ENCODE assay signal across 11 cellular contexts in genomic region chr11:102746746-102747578, GRCh38. TPM values are rescaled to one million over a fixed set of nuclear protein-coding genes. Genes with fewer than 3 reads are reported as not detected.
DNase-seq lines count a peak whose midpoint lies in the region; TF ChIP-seq lines count a peak whose summit lies in the region.
"Not testable (repeated sequence)": the region's sequence is repeated elsewhere in the genome, so short reads cannot be mapped to it uniquely, and the experiment has no call there.
"Had no signal": no experiment of that assay in that cellular context is flagged by ENCODE, and none has a peak within 500 bp of the region (broad histone marks: within the 10 kb centered on the region; RNA-seq: fewer than 3 reads in every experiment).

No MANE protein-coding gene starts in this region.

- H3K4me3 ChIP-seq in H7 (ENCODE audit: insufficient read depth, low read depth, low read length) = peak overlapping the region; percentile 47
- H3K4me3 ChIP-seq in SJCRH30 = peak overlapping the region; percentile 59
- H3K4me3 ChIP-seq in colonic mucosa = peak overlapping the region; percentile 22
- peak overlapping the region; percentile 10 for H3K4me3 ChIP-seq in cardiac muscle cell

- peak overlapping the region; percentile 66 for H3K4me3 Mint-ChIP-seq in nephron progenitor cell

- H3K4me1 Mint-ChIP-seq in nephron progenitor cell = not testable (repeated sequence)

- H3K36me3 Mint-ChIP-seq in nephron progenitor cell (ENCODE audit: low read depth) = peaks cover 18% of the 10 kb centered on the region

- TF ChIP-seq CTCF in colonic mucosa (IDR thresholded peaks at IDR 0.05); cardiac muscle cell (IDR thresholded peaks at IDR 0.05; ENCODE audit: low read depth, low read length); nephron progenitor cell (IDR thresholded peaks at IDR 0.05): not testable (repeated sequence)

- not testable (repeated sequence) for H3K27me3 Mint-ChIP-seq in nephron progenitor cell (ENCODE audit: low read depth, poor library complexity)

- H3K36me3 ChIP-seq in H7 (replicated peaks; ENCODE audit: control insufficient read depth, insufficient read depth, low read length); SJCRH30; colonic mucosa; cardiac muscle cell: not testable (repeated sequence)

- H3K9ac ChIP-seq in colonic mucosa (ENCODE audit: low read depth in 2 of 2, low read length in 2 of 2) = not testable (repeated sequence)

- intact Hi-C loops in colonic mucosa (cut with DNase I) = not testable (repeated sequence)

- H3K9me3 ChIP-seq in SJCRH30 (replicated peaks); colonic mucosa; cardiac muscle cell (ENCODE audit: low read depth): not testable (repeated sequence)

- not testable (repeated sequence) for H3K4me1 ChIP-seq in SJCRH30; colonic mucosa; cardiac muscle cell (ENCODE audit: low read depth)

- not testable (repeated sequence) for H3K27me3 ChIP-seq in H7 (ENCODE audit: control insufficient read depth, insufficient read depth, low read length); SJCRH30; colonic mucosa; cardiac muscle cell

- DNase-seq in COLO668 (lab: John Stamatoyannopoulos, UW; ENCODE audit: unreplicated experiment) = peak; percentile 20
- DNase-seq in H7; colonic mucosa; cardiac muscle cell (ENCODE audit: low read depth in 1 of 2, low spot score in 1 of 2); nephron progenitor cell: not testable (repeated sequence)
- peak; percentile 17 to 55 (median 27) for DNase-seq in NCI-H1417 (lab: John Stamatoyannopoulos, UW)
- peak; percentile 58 to 63 for DNase-seq in NCI-H526 (lab: John Stamatoyannopoulos, UW)
- DNase-seq in SJCRH30 = peak; percentile 10 to 27

- H3K27ac ChIP-seq in SJCRH30 = peak overlapping the region; percentile 43
- H3K27ac ChIP-seq in colonic mucosa, cardiac muscle cell: not testable (repeated sequence)

- H3K27ac Mint-ChIP-seq in nephron progenitor cell = not testable (repeated sequence)

- peaks cover 45% of the 10 kb centered on the region for H3K9me3 Mint-ChIP-seq in nephron progenitor cell

RNA-seq across cellular contexts. Expression of gene MMP8, which starts 22.2 kb away (rescaled TPM):
- total RNA-seq in H7 (2014; rRNA removed; shearing (Covaris generic)) = not detected in 2 replicates
- total RNA-seq in SJCRH30 (2014; rRNA removed; shearing (Covaris generic)) = not detected in 2 replicates
- not detected for total RNA-seq in colonic mucosa
- not detected in 2 replicates for total RNA-seq in cardiac muscle cell
- not detected in 2 replicates for polyA plus RNA-seq in cardiac muscle cell
- total RNA-seq: MCF 10A, Peyer's patch had no signal

RNA-seq across cellular contexts. Expression of gene MMP10, which starts 33.5 kb away (rescaled TPM):
- total RNA-seq in H7 (2014; rRNA removed; shearing (Covaris generic)) = not detected in 2 replicates
- total RNA-seq in SJCRH30 (2014; rRNA removed; shearing (Covaris generic)) = not detected in 2 replicates
- under 1 TPM in 1 of 2 donors, not detected in 1; 0.40 TPM for total RNA-seq in colonic mucosa
- total RNA-seq in cardiac muscle cell = not detected in 2 replicates
- polyA plus RNA-seq in cardiac muscle cell = not detected in 2 replicates
- total RNA-seq: HT1080 had no signal

RNA-seq across cellular contexts. Expression of gene MMP27, which starts 41.4 kb away (rescaled TPM):
- not detected in 2 replicates for total RNA-seq in H7 (2014; rRNA removed; shearing (Covaris generic))
- total RNA-seq in SJCRH30 (2014; rRNA removed; shearing (Covaris generic)) = not detected in 2 replicates
- total RNA-seq in colonic mucosa (under 1 TPM in 1 of 2 donors, not detected in 1; 0.16 TPM), cardiac muscle cell (not detected in 2 replicates)
- polyA plus RNA-seq in cardiac muscle cell = not detected in 2 replicates
- total RNA-seq: HT1080, MCF 10A had no signal

RNA-seq across cellular contexts. Expression of gene MMP1, which starts 51.0 kb away (rescaled TPM):
- total RNA-seq in H7 (2014; rRNA removed; shearing (Covaris generic)) = 0.03 TPM in 1 of 2 replicates, not detected in the other
- total RNA-seq in SJCRH30 (2014; rRNA removed; shearing (Covaris generic)) = not detected in 2 replicates
- total RNA-seq in colonic mucosa (1 to 10 TPM in 1 of 2 donors, under 1 TPM in 1; 0.42 to 2.9 TPM), cardiac muscle cell (not detected in 2 replicates)
- 0.94 TPM in 1 of 2 replicates, not detected in the other for polyA plus RNA-seq in cardiac muscle cell
